8 cellular contexts compared by ENCODE assay signal in the genomic region with DNA sequence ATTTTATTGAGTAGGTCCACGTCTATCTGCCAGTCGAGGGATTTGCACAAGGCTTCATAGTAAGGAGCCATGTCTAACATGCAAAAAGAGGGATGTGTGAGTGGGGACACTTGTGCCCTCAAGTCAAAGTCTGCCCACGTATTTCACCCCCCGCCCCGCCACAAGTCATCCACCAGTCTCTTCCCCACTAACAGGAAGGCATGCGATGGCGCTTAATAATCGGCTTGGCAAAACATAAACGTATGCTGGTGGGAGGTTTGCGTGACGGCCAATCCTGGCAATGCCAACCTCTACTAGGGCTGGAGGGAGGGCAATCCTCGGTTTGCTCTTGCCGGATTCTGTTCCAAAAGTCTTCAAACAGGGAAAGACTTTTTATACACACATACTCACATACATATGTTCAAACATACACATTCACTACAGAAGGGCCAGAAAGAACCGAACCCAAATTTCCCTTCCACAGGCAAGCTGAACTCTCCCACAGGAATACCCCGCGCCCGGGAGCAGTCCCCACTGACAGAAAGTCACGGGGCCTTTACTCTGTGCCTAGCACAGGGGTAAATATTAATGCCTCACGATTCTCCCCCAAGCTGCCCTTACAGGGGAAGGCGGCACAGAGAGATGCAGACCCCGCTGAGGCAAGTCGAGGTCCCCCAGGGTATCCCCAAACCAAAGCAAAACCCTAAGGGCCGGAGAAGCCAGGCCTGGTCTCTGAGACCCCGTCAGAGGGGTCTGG. TPM values are rescaled to one million over a fixed set of nuclear protein-coding genes. Genes with fewer than 3 reads are reported as not detected.
A peak's percentile ranks its signal among the peaks of the same experiment; 100 is the strongest.
DNase-seq lines count a peak whose midpoint lies in the region; ATAC-seq and TF ChIP-seq lines count a peak whose summit lies in the region.

No MANE protein-coding gene starts in this region.

- H3K4me2 ChIP-seq in mesendoderm (ENCODE audit: low read length): peak overlapping the region; percentile 27

- no peak overlapping the region for H2BK15ac ChIP-seq in mesendoderm (replicated peaks; ENCODE audit: low read depth)

- peak overlapping the region; percentile 98 for H3K9ac ChIP-seq in mesendoderm (ENCODE audit: low read length)

- WGBS in mesendoderm (ENCODE audit: extremely low coverage, insufficient coverage, low lambda C conversion rate): no CpG with 5 or more reads among the region's 24 CpGs
- WGBS in transverse colon (ENCODE audit: low coverage in 1 of 2), 2 donors: 19 to 42% methylated on average over 4 to 24 of the region's 24 CpGs

- H4K5ac ChIP-seq in mesendoderm (ENCODE audit: low read length): no peak overlapping the region

- intact Hi-C loops in transverse colon (cut with DNase I; ENCODE audit: low total_unique reads): no loop called here

- peak overlapping the region; percentile 99 for H3K56ac ChIP-seq in mesendoderm (ENCODE audit: low read length)

- H2BK5ac ChIP-seq in mesendoderm (ENCODE audit: low read length): no peak overlapping the region

- H2BK120ac ChIP-seq in mesendoderm (ENCODE audit: low read depth, low read length): no peak overlapping the region

- TF ChIP-seq EP300 in transverse colon (IDR thresholded peaks at IDR 0.05; ENCODE audit: low read depth): no peak

- in situ Hi-C loops in transverse colon (cut with MboI; ENCODE audit: low pct_ligation_motif_present in 1 of 4, low pct_unique_long_range_greater_than_20kb in 1 of 4, low sequenced_read_pairs in 3 of 4): loop anchor here in 1 of 4 donors (10.0 kb wide), 1 partner anchor 462 kb away; no protein-coding TSS in a partner anchor

- H3K36me3 ChIP-seq in RWPE2 (ENCODE audit: low read depth) (peaks cover 47% of the 10 kb centered on the region), mesendoderm (ENCODE audit: control insufficient read depth, insufficient read depth, low read length) (no peaks in the 10 kb centered on the region), transverse colon (peaks cover 0 to 38% (median 7%) of the 10 kb centered on the region in 4 donors)

- H3K27ac ChIP-seq in RWPE2 (ENCODE audit: poor library complexity, severe bottlenecking) (peak overlapping the region; percentile 48), mesendoderm (ENCODE audit: low read depth, low read length) (no peak overlapping the region), transverse colon (peak overlapping the region; percentile 80 to 86 (median 84))

- peak overlapping the region; percentile 83 for H3K4me3 ChIP-seq in RWPE2 (ENCODE audit: severe bottlenecking)
- H3K4me3 ChIP-seq in choroid plexus epithelial cell (ENCODE audit: low read depth, low read length): peak overlapping the region; percentile 97
- H3K4me3 ChIP-seq in mesendoderm (ENCODE audit: low read length): peak overlapping the region; percentile 98
- peak overlapping the region; percentile 69 to 92 (median 81) for H3K4me3 ChIP-seq in transverse colon

- peaks cover 13% of the 10 kb centered on the region for H3K79me2 ChIP-seq in mesendoderm (ENCODE audit: control insufficient read depth, insufficient read depth, low read length)

- ATAC-seq in RWPE2 (ENCODE audit: low read depth): peak; percentile 8; the same call in 2 of the 3 replicates

- H4K8ac ChIP-seq in mesendoderm (ENCODE audit: low read depth, low read length): no peak overlapping the region

- no peak overlapping the region for H3K23ac ChIP-seq in mesendoderm (ENCODE audit: low read length)

- no peaks in the 10 kb centered on the region for H3K27me3 ChIP-seq in RWPE2 (ENCODE audit: insufficient read depth, poor library complexity, severe bottlenecking)
- H3K27me3 ChIP-seq in mesendoderm (ENCODE audit: insufficient read depth, low read length, poor library complexity): no peaks in the 10 kb centered on the region
- H3K27me3 ChIP-seq in transverse colon: no peaks in the 10 kb centered on the region

- TF ChIP-seq CTCF in RWPE2 (IDR thresholded peaks at IDR 0.05; ENCODE audit: poor library complexity, severe bottlenecking) (no peak), choroid plexus epithelial cell (conservative IDR thresholded peaks at IDR 0.05; ENCODE audit: low read depth, low read length) (no peak), transverse colon (IDR thresholded peaks at IDR 0.05) (no peak)

- H3K4ac ChIP-seq in mesendoderm (ENCODE audit: low read depth, low read length): no peak overlapping the region

- peaks cover 6% of the 10 kb centered on the region for H3K79me1 ChIP-seq in mesendoderm (ENCODE audit: low read length)

- TF ChIP-seq POLR2A in transverse colon (IDR thresholded peaks at IDR 0.05): no peak

- peak; percentile 27 for DNase-seq in activated naive CD4-positive, alpha-beta T cell treated with Interleukin-2 at 50 U/mL for 16 hours
- no peak for DNase-seq in activated naive CD4-positive, alpha-beta T cell (lab: John Stamatoyannopoulos, UW)
- DNase-seq in RWPE2 (ENCODE audit: low spot score): no peak
- peak; percentile 21 for DNase-seq in choroid plexus epithelial cell (ENCODE audit: low read depth)
- no peak for DNase-seq in mesendoderm
- DNase-seq in transverse colon: no peak
- DNase-seq in NCI-H2107 treated with DMSO at 0.1 percent for 48 hours (lab: John Stamatoyannopoulos, UW; ENCODE audit: unreplicated experiment): no peak
- DNase-seq in putamen (ENCODE audit: low spot score): no peak

- peaks cover 5% of the 10 kb centered on the region for H3K4me1 ChIP-seq in RWPE2 (ENCODE audit: insufficient read depth, poor library complexity, severe bottlenecking)
- H3K4me1 ChIP-seq in mesendoderm (ENCODE audit: control insufficient read depth, low read depth, low read length): no peaks in the 10 kb centered on the region
- H3K4me1 ChIP-seq in transverse colon: peaks cover 11 to 31% (median 19%) of the 10 kb centered on the region in 4 donors

- no peaks in the 10 kb centered on the region for H3K9me3 ChIP-seq in RWPE2 (ENCODE audit: severe bottlenecking)
- no peaks in the 10 kb centered on the region for H3K9me3 ChIP-seq in transverse colon

- peak overlapping the region; percentile 45 for H3K18ac ChIP-seq in mesendoderm (ENCODE audit: low read length)

- no peak overlapping the region for H2AK5ac ChIP-seq in mesendoderm (ENCODE audit: low read length)

RNA-seq across cellular contexts. Expression of gene PSMD6, which starts 0.7 kb away (rescaled TPM):
- polyA plus RNA-seq in mesendoderm (2013, experiment 1 of 2): 145 TPM
- polyA plus RNA-seq in mesendoderm (2013, experiment 2 of 2): 143 TPM
- 10 to 100 TPM; 18.3 to 66.6 (median 47.8) TPM for total RNA-seq in transverse colon

Comparison
In these comparisons a context has a peak if more than half of its experiments do, and no peak if none do; other contexts are left out.
1. DNase-seq: peak in activated naive CD4-positive, alpha-beta T cell treated with Interleukin-2 at 50 U/mL for 16 hours (single experiment) and choroid plexus epithelial cell (single experiment); none in activated naive CD4-positive, alpha-beta T cell (0 of 4), RWPE2 (single experiment), mesendoderm (single experiment), transverse colon (single experiment), NCI-H2107 treated with DMSO at 0.1 percent for 48 hours (single experiment) and putamen (single experiment).
2. Peak in every context shown above with its lines, with median percentiles within 50 percentile points of each other: H3K4me3 ChIP-seq.